ENCODE assay signal across 9 cellular contexts in genomic region chr17:65049085-65049756, GRCh38. TPM values are rescaled to one million over a fixed set of nuclear protein-coding genes. Genes with fewer than 3 reads are reported as not detected.
DNase-seq lines count a peak whose midpoint lies in the region; ATAC-seq, FAIRE-seq and TF ChIP-seq lines count a peak whose summit lies in the region.
"Had no signal": no experiment of that assay in that cellular context is flagged by ENCODE, and none has a peak within 500 bp of the region (broad histone marks: within the 10 kb centered on the region; RNA-seq: fewer than 3 reads in every experiment).

No MANE protein-coding gene starts in this region.

- no peak for DNase-seq in GM12892 (ENCODE audit: insufficient read length)
- DNase-seq in activated T-helper 2 cell treated with anti-CD3 and anti-CD28 coated beads, Interferon-gamma antibody, Interleukin-2, Interleukin-4, amounts not matched to agents 10 μg/mL and 5 μg/mL and 100 μg/mL, durations not matched to agents 14 hours and 24 hours and 36 hours (ENCODE audit: low spot score), result no peak
- DNase-seq in A172 (ENCODE audit: low spot score), result no peak
- DNase-seq in heart left ventricle, result no peak
- no peak for DNase-seq in HuH-7 (ENCODE audit: low spot score)
- no peak for DNase-seq in testis
- DNase-seq: NCI-H345 had no signal

- peak overlapping the region; percentile 96 for H3K27ac ChIP-seq in neutrophil
- peak overlapping the region in 2 of 12 donors; percentile 66 to 92 for H3K27ac ChIP-seq in heart left ventricle
- H3K27ac ChIP-seq in testis, result peak overlapping the region in 1 of 2 donors; percentile 71

- no peaks in the 10 kb centered on the region for H3K27me3 Mint-ChIP-seq in activated T-helper 2 cell treated with anti-CD3 and anti-CD28 coated beads, Interferon-gamma antibody, Interleukin-2, Interleukin-4, amounts not matched to agents 10 μg/mL and 5 μg/mL and 100 μg/mL, durations not matched to agents 14 hours and 24 hours and 36 hours (ENCODE audit: low read depth)

- no peaks in the 10 kb centered on the region for H3K9me3 Mint-ChIP-seq in activated T-helper 2 cell treated with anti-CD3 and anti-CD28 coated beads, Interferon-gamma antibody, Interleukin-2, Interleukin-4, amounts not matched to agents 10 μg/mL and 5 μg/mL and 100 μg/mL, durations not matched to agents 14 hours and 24 hours and 36 hours

- ATAC-seq in HG02759 (IDR thresholded peaks at IDR 0.05; ENCODE audit: unreplicated experiment) (peak; percentile 55), heart left ventricle (no peak)

- peaks cover 86% of the 10 kb centered on the region for H3K36me3 Mint-ChIP-seq in activated T-helper 2 cell treated with anti-CD3 and anti-CD28 coated beads, Interferon-gamma antibody, Interleukin-2, Interleukin-4, amounts not matched to agents 10 μg/mL and 5 μg/mL and 100 μg/mL, durations not matched to agents 14 hours and 24 hours and 36 hours (ENCODE audit: low read depth)

- 68 to 80% (median 70%) methylated on average over 5 of the region's 5 CpGs for WGBS in heart left ventricle, 4 donors
- WGBS in testis, 2 donors, result 75 to 79% methylated on average over 5 of the region's 5 CpGs

- peak; percentile 30 for FAIRE-seq in GM12892 (lab: Jason Lieb, UNC)

- H3K9me3 ChIP-seq in neutrophil (no peaks in the 10 kb centered on the region), heart left ventricle (no peaks in the 10 kb centered on the region), testis (no peaks in the 10 kb centered on the region)

- TF ChIP-seq CTCF in neutrophil (IDR thresholded peaks at IDR 0.05) (no peak), heart left ventricle (IDR thresholded peaks at IDR 0.05) (no peak), testis (IDR thresholded peaks at IDR 0.05) (no peak)

- H3K4me1 Mint-ChIP-seq in activated T-helper 2 cell treated with anti-CD3 and anti-CD28 coated beads, Interferon-gamma antibody, Interleukin-2, Interleukin-4, amounts not matched to agents 10 μg/mL and 5 μg/mL and 100 μg/mL, durations not matched to agents 14 hours and 24 hours and 36 hours (ENCODE audit: low read depth), result peaks cover 60% of the 10 kb centered on the region

- H3K4me3 Mint-ChIP-seq in activated T-helper 2 cell treated with anti-CD3 and anti-CD28 coated beads, Interferon-gamma antibody, Interleukin-2, Interleukin-4, amounts not matched to agents 10 μg/mL and 5 μg/mL and 100 μg/mL, durations not matched to agents 14 hours and 24 hours and 36 hours (ENCODE audit: low read depth), result no peak overlapping the region

- H3K36me3 ChIP-seq in neutrophil (peaks cover 49% of the 10 kb centered on the region), heart left ventricle (peaks cover 0 to 83% (median 54%) of the 10 kb centered on the region in 9 donors), testis (ENCODE audit: low read depth, missing control alignments) (no peaks in the 10 kb centered on the region)

- no peaks in the 10 kb centered on the region for H3K27me3 ChIP-seq in neutrophil
- H3K27me3 ChIP-seq in heart left ventricle, result no peaks in the 10 kb centered on the region
- no peaks in the 10 kb centered on the region for H3K27me3 ChIP-seq in testis

- H3K4me3 ChIP-seq in neutrophil (ENCODE audit: low read depth in 1 of 2, low read length in 1 of 2) (peak overlapping the region in 1 of 2 experiments; percentile 48), heart left ventricle (no peak overlapping the region), testis (no peak overlapping the region)

- intact Hi-C loops in activated T-helper 2 cell treated with anti-CD3 and anti-CD28 coated beads, Interferon-gamma antibody, Interleukin-2, Interleukin-4, amounts not matched to agents 10 μg/mL and 5 μg/mL and 100 μg/mL, durations not matched to agents 14 hours and 24 hours and 36 hours (cut with micrococcal nuclease), result no loop called here
- intact Hi-C loops in heart left ventricle (cut with DNase I) (no loop called here), testis (cut with DNase I; ENCODE audit: low total_unique reads) (no loop called here)

- H3K4me1 ChIP-seq in neutrophil (ENCODE audit: control insufficient read depth in 1 of 2, insufficient read depth in 1 of 2, low read depth in 1 of 2, low read length in 1 of 2) (peaks cover 42 to 52% of the 10 kb centered on the region in 2 experiments), heart left ventricle (peaks cover 3 to 99% (median 46%) of the 10 kb centered on the region in 12 donors), testis (peaks cover 32% of the 10 kb centered on the region)

- TF ChIP-seq POLR2A in GM12892 (IDR thresholded peaks at IDR 0.05; ENCODE audit: low read depth, low read length) (no peak), heart left ventricle (IDR thresholded peaks at IDR 0.05) (no peak), testis (IDR thresholded peaks at IDR 0.05) (no peak)

- peak overlapping the region; percentile 7 for H3K27ac Mint-ChIP-seq in activated T-helper 2 cell treated with anti-CD3 and anti-CD28 coated beads, Interferon-gamma antibody, Interleukin-2, Interleukin-4, amounts not matched to agents 10 μg/mL and 5 μg/mL and 100 μg/mL, durations not matched to agents 14 hours and 24 hours and 36 hours

RNA-seq across cellular contexts. Expression of gene GNA13, which starts 7.3 kb away (rescaled TPM):
- 39.2 TPM for polyA plus RNA-seq in GM12892 (2012; ENCODE audit: missing spikeins)
- total RNA-seq in activated T-helper 2 cell treated with anti-CD3 and anti-CD28 coated beads, Interferon-gamma antibody, Interleukin-2, Interleukin-4, amounts not matched to agents 10 μg/mL and 5 μg/mL and 100 μg/mL, durations not matched to agents 14 hours and 24 hours and 36 hours, result 63.8 and 68.7 TPM in 2 replicates
- 58.9 and 62.5 TPM in 2 replicates for total RNA-seq in A172 (2014; rRNA removed; shearing (Covaris generic))
- total RNA-seq in heart left ventricle (10 to 100 TPM; 19.0 to 39.2 (median 24.4) TPM), testis (10 to 100 TPM; 57.6 to 71.4 TPM)
- polyA plus RNA-seq in heart left ventricle (10 to 100 TPM in 1 of 2 donors, 1 to 10 TPM in 1; 7.3 to 21.6 TPM), testis (ENCODE audit: insufficient read depth, low read depth, low replicate concordance) (29.5 TPM)
